Comparison of ENCODE assay signal across 16 cellular contexts in the genomic region with DNA sequence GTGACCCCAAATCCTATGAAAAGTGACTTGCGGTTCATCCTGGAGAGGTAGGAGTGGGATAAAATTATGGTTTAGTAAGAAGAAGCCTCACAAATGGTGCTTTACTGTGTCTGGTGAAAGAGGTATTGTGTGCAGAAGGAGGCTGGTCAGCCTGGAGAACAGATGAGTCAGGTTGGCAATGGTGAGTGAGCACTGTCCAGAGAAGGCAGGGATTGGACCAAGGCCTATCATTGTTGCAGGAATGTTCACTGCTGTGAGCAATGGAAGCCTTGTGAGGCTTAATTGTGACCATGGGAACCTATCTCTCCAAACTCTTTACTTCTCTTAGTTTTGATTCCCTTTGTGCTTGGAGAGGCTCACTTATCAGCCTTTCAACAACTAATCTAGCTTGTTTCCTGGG.
DNase-seq lines count a peak whose midpoint lies in the region; TF ChIP-seq lines count a peak whose summit lies in the region.
"Had no signal": no experiment of that assay in that cellular context is flagged by ENCODE, and none has a peak within 500 bp of the region (broad histone marks: within the 10 kb centered on the region; RNA-seq: fewer than 3 reads in every experiment).

No MANE protein-coding gene starts in this region.

- H3K4me3 Mint-ChIP-seq in endothelial cell (ENCODE audit: unreplicated experiment), result no peak overlapping the region
- H3K4me3 Mint-ChIP-seq: activated CD4-positive, alpha-beta T cell treated with anti-CD3 and anti-CD28 coated beads, Interleukin-2, amount 10 ng/mL, durations not matched to agents 7 days and 5 days; activated naive CD8-positive, alpha-beta T cell; central memory CD8-positive, alpha-beta T cell had no signal

- H3K9me2 ChIP-seq in GM23248 (ENCODE audit: insufficient read depth), result no peaks in the 10 kb centered on the region

- DNase-seq in GM23248, result peak; percentile 81
- peak; percentile 6 for DNase-seq in adipocyte (ENCODE audit: low read depth)
- DNase-seq in fibroblast of mammary gland (ENCODE audit: low read depth), result peak; percentile 16
- peak; percentile 72 for DNase-seq in renal cortical epithelial cell (ENCODE audit: low read depth)
- DNase-seq in NCI-H2196 (lab: John Stamatoyannopoulos, UW; ENCODE audit: unreplicated experiment), result no peak
- DNase-seq in KBM-7, result no peak
- DNase-seq in endothelial cell (ENCODE audit: low spot score), result no peak
- DNase-seq: activated CD4-positive, alpha-beta T cell treated with anti-CD3 and anti-CD28 coated beads, Interleukin-2, amount 10 ng/mL, durations not matched to agents 7 days and 5 days; BE2C; NCI-H2029; NCI-H510A treated with DMSO at 0.1 percent for 48 hours; stimulated activated CD4-positive, alpha-beta T cell treated with anti-CD3 and anti-CD28 coated beads, Interleukin-4, amount 100 ng/mL, for 1 hour had no signal

- peaks cover 3% of the 10 kb centered on the region for H3K4me1 Mint-ChIP-seq in endothelial cell (ENCODE audit: unreplicated experiment)
- H3K4me1 Mint-ChIP-seq: central memory CD8-positive, alpha-beta T cell had no signal

- H3K4me1 ChIP-seq in GM23248 (ENCODE audit: insufficient read depth) (peaks cover 17% of the 10 kb centered on the region), adipocyte (ENCODE audit: control insufficient read depth, insufficient read depth, low read length) (peaks cover 22% of the 10 kb centered on the region)
- H3K4me1 ChIP-seq: BE2C had no signal

- H3K36me3 ChIP-seq in GM23248 (ENCODE audit: low read depth) (no peaks in the 10 kb centered on the region), adipocyte (ENCODE audit: control insufficient read depth, insufficient read depth, low read length, severe bottlenecking) (no peaks in the 10 kb centered on the region)
- H3K36me3 ChIP-seq: BE2C, thoracic aorta had no signal

- peak overlapping the region; percentile 59 for H3K27ac ChIP-seq in GM23248
- H3K27ac ChIP-seq: SK-N-MC, thoracic aorta had no signal

- in situ Hi-C loops in GM23248 (cut with MboI) (no loop called here), KBM-7 (cut with MboI; ENCODE audit: low pct_unique_long_range_greater_than_20kb, low sequenced_read_pairs) (no loop called here)

- 97 to 100% methylated on average over 1 of the region's 1 CpG for WGBS in GM23248 (ENCODE audit: low coverage in 1 of 2, low lambda C conversion rate in 2 of 2, missing lambda C conversion rate in 2 of 2), 2 experiments

- no peaks in the 10 kb centered on the region for H3K9me3 ChIP-seq in GM23248 (ENCODE audit: low read depth)
- no peaks in the 10 kb centered on the region for H3K9me3 ChIP-seq in adipocyte (ENCODE audit: control insufficient read depth, low read length)
- H3K9me3 ChIP-seq: BE2C, thoracic aorta had no signal

- no peak overlapping the region for H3K27ac Mint-ChIP-seq in endothelial cell (ENCODE audit: unreplicated experiment)
- H3K27ac Mint-ChIP-seq: activated CD4-positive, alpha-beta T cell treated with anti-CD3 and anti-CD28 coated beads, Interleukin-2, amount 10 ng/mL, durations not matched to agents 7 days and 5 days; activated naive CD8-positive, alpha-beta T cell had no signal

- H3K9ac ChIP-seq in GM23248 (no peak overlapping the region), adipocyte (ENCODE audit: low read length) (peak overlapping the region; percentile 37)

- H3K4me3 ChIP-seq in GM23248 (no peak overlapping the region), adipocyte (ENCODE audit: low read length) (no peak overlapping the region), fibroblast of mammary gland (ENCODE audit: control insufficient read depth, low read depth, low read length) (no peak overlapping the region)
- H3K4me3 ChIP-seq: SK-N-MC, thoracic aorta had no signal

- peaks cover 15% of the 10 kb centered on the region; the same call in 1 of the 2 replicates for H3F3A ChIP-seq in GM23248 (ENCODE audit: insufficient read depth)

- H3K4me2 ChIP-seq in GM23248 (ENCODE audit: unreplicated experiment), result no peak overlapping the region

- no peaks in the 10 kb centered on the region for H3K27me3 ChIP-seq in GM23248 (replicated peaks; ENCODE audit: insufficient read depth)
- H3K27me3 ChIP-seq in adipocyte (replicated peaks; ENCODE audit: control insufficient read depth, insufficient read depth, low read length), result no peaks in the 10 kb centered on the region
- H3K27me3 ChIP-seq: BE2C had no signal

- no peak overlapping the region for H2AFZ ChIP-seq in GM23248

- H3K9me3 Mint-ChIP-seq in endothelial cell (ENCODE audit: unreplicated experiment), result no peaks in the 10 kb centered on the region
- H3K9me3 Mint-ChIP-seq: activated CD4-positive, alpha-beta T cell treated with anti-CD3 and anti-CD28 coated beads, Interleukin-2, amount 10 ng/mL, durations not matched to agents 7 days and 5 days; central memory CD8-positive, alpha-beta T cell had no signal

- H3K36me3 Mint-ChIP-seq in endothelial cell (ENCODE audit: low read depth, unreplicated experiment), result no peaks in the 10 kb centered on the region
- H3K36me3 Mint-ChIP-seq: activated naive CD8-positive, alpha-beta T cell had no signal

- H3K79me2 ChIP-seq in GM23248 (ENCODE audit: insufficient read depth), result no peaks in the 10 kb centered on the region

- no peaks in the 10 kb centered on the region for H3K27me3 Mint-ChIP-seq in endothelial cell (ENCODE audit: unreplicated experiment)
- H3K27me3 Mint-ChIP-seq: activated CD4-positive, alpha-beta T cell treated with anti-CD3 and anti-CD28 coated beads, Interleukin-2, amount 10 ng/mL, durations not matched to agents 7 days and 5 days; activated naive CD8-positive, alpha-beta T cell had no signal

- H4K20me1 ChIP-seq in GM23248 (ENCODE audit: insufficient read depth), result no peaks in the 10 kb centered on the region

- TF ChIP-seq CTCF in fibroblast of mammary gland (conservative IDR thresholded peaks at IDR 0.05; ENCODE audit: control insufficient read depth, insufficient read depth, low read depth, low read length), result no peak
- TF ChIP-seq CTCF in endothelial cell (IDR thresholded peaks at IDR 0.05; ENCODE audit: unreplicated experiment), result no peak

Comparison
In these comparisons a context has a peak if more than half of its experiments do, and no peak if none do; other contexts are left out.
1. DNase-seq: peak in GM23248 (single experiment), adipocyte (single experiment), fibroblast of mammary gland (single experiment) and renal cortical epithelial cell (single experiment); none in NCI-H2196 (single experiment), KBM-7 (single experiment) and endothelial cell (single experiment).